Comparison of ENCODE assay signal across 8 cellular contexts in genomic region chr12:122062832-122063690, GRCh38. TPM values are rescaled to one million over a fixed set of nuclear protein-coding genes. Genes with fewer than 3 reads are reported as not detected.
DNase-seq lines count a peak whose midpoint lies in the region; ATAC-seq and TF ChIP-seq lines count a peak whose summit lies in the region.

No MANE protein-coding gene starts in this region.

- DNase-seq in NCI-H510A (lab: John Stamatoyannopoulos, UW) (peak; percentile 39), brain pericyte (ENCODE audit: low read depth, low spot score) (peak; percentile 91), kidney glomerular epithelial cell (lab: John Stamatoyannopoulos, UW) (peak; percentile 92), stromal cell of bone marrow (ENCODE audit: low read depth) (peak; percentile 72)
- DNase-seq in activated T-cell treated with anti-CD3 and anti-CD28 coated beads, Interleukin-2, amount 50 U/mL, for 4 hours, result no peak
- DNase-seq in activated naive CD4-positive, alpha-beta T cell treated with anti-CD3 and anti-CD28 coated beads, Interleukin-2, amount 50 U/mL, for 16 hours, result no peak

- no peaks in the 10 kb centered on the region for H3K9me3 Mint-ChIP-seq in activated T-cell treated with anti-CD3 and anti-CD28 coated beads, Interleukin-2, amount 50 U/mL, for 4 hours

- no peaks in the 10 kb centered on the region for H3K9me3 ChIP-seq in DOHH2 (ENCODE audit: control insufficient read depth, insufficient read depth, low read length)

- H3K36me3 Mint-ChIP-seq in activated T-cell treated with anti-CD3 and anti-CD28 coated beads, Interleukin-2, amount 50 U/mL, for 4 hours (ENCODE audit: insufficient read depth), result no peaks in the 10 kb centered on the region

- no peaks in the 10 kb centered on the region for H3K27me3 Mint-ChIP-seq in activated T-cell treated with anti-CD3 and anti-CD28 coated beads, Interleukin-2, amount 50 U/mL, for 4 hours (ENCODE audit: low read depth)

- peaks cover 12% of the 10 kb centered on the region for H3K4me1 Mint-ChIP-seq in activated T-cell treated with anti-CD3 and anti-CD28 coated beads, Interleukin-2, amount 50 U/mL, for 4 hours (ENCODE audit: low read depth)

- H3K27me3 ChIP-seq in DOHH2 (ENCODE audit: control insufficient read depth, low read length), result no peaks in the 10 kb centered on the region

- no peaks in the 10 kb centered on the region for H4K20me1 ChIP-seq in DOHH2 (ENCODE audit: control insufficient read depth, insufficient read depth, low read depth, low read length)

- H3K36me3 ChIP-seq in DOHH2 (ENCODE audit: control insufficient read depth, low read length), result peaks cover 31% of the 10 kb centered on the region

- no peak for TF ChIP-seq CTCF in DOHH2 (IDR thresholded peaks at IDR 0.05; ENCODE audit: low read depth, low read length, poor library complexity, severe bottlenecking)

- H3K4me3 ChIP-seq in DOHH2 (ENCODE audit: low read length), result no peak overlapping the region

- H3K4me1 ChIP-seq in DOHH2 (ENCODE audit: control insufficient read depth, low read length), result peaks cover 30% of the 10 kb centered on the region

- peak overlapping the region; percentile 23; the same call in 1 of the 2 replicates for H3K27ac ChIP-seq in DOHH2 (ENCODE audit: low read depth, low read length)

- ATAC-seq in GM18870 (IDR thresholded peaks at IDR 0.05; ENCODE audit: unreplicated experiment), result no peak
- ATAC-seq in activated T-cell treated with anti-CD3 and anti-CD28 coated beads, Interleukin-2, amount 50 U/mL, for 4 hours, result no peak

- no peaks in the 10 kb centered on the region for H3K9me2 ChIP-seq in DOHH2 (replicated peaks; ENCODE audit: control insufficient read depth, low read length)

- peak overlapping the region; percentile 61 for H3K4me2 ChIP-seq in DOHH2 (ENCODE audit: low read length)

- peaks cover 50% of the 10 kb centered on the region for H3F3A ChIP-seq in DOHH2 (ENCODE audit: control insufficient read depth, insufficient read depth)

- H3K79me2 ChIP-seq in DOHH2 (ENCODE audit: control insufficient read depth, low read length), result no peaks in the 10 kb centered on the region

- H3K4me3 Mint-ChIP-seq in activated T-cell treated with anti-CD3 and anti-CD28 coated beads, Interleukin-2, amount 50 U/mL, for 4 hours, result no peak overlapping the region

RNA-seq across cellular contexts. Expression of gene MLXIP, which starts 15.5 kb away (rescaled TPM):
- 10 to 100 TPM; 35.9 to 42.3 (median 37.9) TPM for total RNA-seq in activated T-cell treated with anti-CD3 and anti-CD28 coated beads, Interleukin-2, amount 50 U/mL, for 4 hours

RNA-seq across cellular contexts. Expression of gene BCL7A, which starts 41.4 kb away (rescaled TPM):
- total RNA-seq in activated T-cell treated with anti-CD3 and anti-CD28 coated beads, Interleukin-2, amount 50 U/mL, for 4 hours, result 10 to 100 TPM in 1 of 3 donors, 1 to 10 TPM in 2; 8.9 to 10.6 (median 9.0) TPM

Comparison
In these comparisons a context has a peak if more than half of its experiments do, and no peak if none do; other contexts are left out.
1. DNase-seq: peak in NCI-H510A (single experiment), brain pericyte (single experiment), kidney glomerular epithelial cell (single experiment) and stromal cell of bone marrow (single experiment); none in activated T-cell treated with anti-CD3 and anti-CD28 coated beads, Interleukin-2, amount 50 U/mL, for 4 hours (single experiment) and activated naive CD4-positive, alpha-beta T cell treated with anti-CD3 and anti-CD28 coated beads, Interleukin-2, amount 50 U/mL, for 16 hours (single experiment).